Comparison of ENCODE assay signal across 9 cellular contexts in genomic region chr7:47647213-47647985, GRCh38.
A peak's percentile ranks its signal among the peaks of the same experiment; 100 is the strongest.
DNase-seq lines count a peak whose midpoint lies in the region; ATAC-seq lines count a peak whose summit lies in the region.
"Had no signal": no experiment of that assay in that cellular context is flagged by ENCODE, and none has a peak within 500 bp of the region (broad histone marks: within the 10 kb centered on the region; RNA-seq: fewer than 3 reads in every experiment).

No MANE protein-coding gene starts in this region.

- H3K4me1 ChIP-seq in HAP-1 = no peaks in the 10 kb centered on the region
- no peaks in the 10 kb centered on the region for H3K4me1 ChIP-seq in CD4-positive, alpha-beta memory T cell (ENCODE audit: insufficient read depth, low read length)

- H3K9me3 Mint-ChIP-seq in CD4-positive, alpha-beta memory T cell = peaks cover 0 to 22% (median 15%) of the 10 kb centered on the region in 8 donors

- intact Hi-C loops in CD4-positive, alpha-beta memory T cell (cut with micrococcal nuclease) = no loop called here

- H3K27me3 Mint-ChIP-seq in CD4-positive, alpha-beta memory T cell = no peaks in the 10 kb centered on the region

- no peak overlapping the region for H3K27ac ChIP-seq in CD4-positive, alpha-beta memory T cell (ENCODE audit: low read depth, low read length)

- no peak overlapping the region for H3K4me3 ChIP-seq in HAP-1
- H3K4me3 ChIP-seq in CD4-positive, alpha-beta memory T cell (ENCODE audit: low read length in 2 of 2) = no peak overlapping the region
- H3K4me3 ChIP-seq: dorsolateral prefrontal cortex had no signal

- peaks cover 6% of the 10 kb centered on the region for H3K9me3 ChIP-seq in HAP-1
- H3K9me3 ChIP-seq in CD4-positive, alpha-beta memory T cell (ENCODE audit: control insufficient read depth in 1 of 2, low read length in 2 of 2) = no peaks in the 10 kb centered on the region

- CTCF ChIA-PET in CD4-positive, alpha-beta memory T cell (lab: Charles Lee; ENCODE audit: partially characterized antibody) = no interaction called here

- no peaks in the 10 kb centered on the region for H3K4me1 Mint-ChIP-seq in CD4-positive, alpha-beta memory T cell

- H3K27ac Mint-ChIP-seq in CD4-positive, alpha-beta memory T cell = peak overlapping the region in 1 of 7 donors; percentile 75

- in situ Hi-C loops in HAP-1 (cut with MboI; ENCODE audit: low sequenced_read_pairs) = no loop called here

- H3K4me3 Mint-ChIP-seq in CD4-positive, alpha-beta memory T cell = no peak overlapping the region

- POLR2A ChIA-PET in CD4-positive, alpha-beta memory T cell (lab: Charles Lee; ENCODE audit: partially characterized antibody) = no interaction called here

- H3K36me3 ChIP-seq in HAP-1 (replicated peaks) = no peaks in the 10 kb centered on the region
- no peaks in the 10 kb centered on the region for H3K36me3 ChIP-seq in CD4-positive, alpha-beta memory T cell (ENCODE audit: insufficient read depth, low read length)

- ATAC-seq in GM19467 (IDR thresholded peaks at IDR 0.05; ENCODE audit: unreplicated experiment) (peak; percentile 90), left lobe of liver (peak; percentile 67)

- H3K27me3 ChIP-seq in HAP-1 (ENCODE audit: low read depth) = no peaks in the 10 kb centered on the region
- no peaks in the 10 kb centered on the region for H3K27me3 ChIP-seq in CD4-positive, alpha-beta memory T cell (ENCODE audit: insufficient read depth, low read length)
- H3K27me3 ChIP-seq: dorsolateral prefrontal cortex had no signal

- DNase-seq in GDM1 (lab: John Stamatoyannopoulos, UW) (peak; percentile 73), MV-4-11 (lab: John Stamatoyannopoulos, UW) (peak; percentile 25), left lobe of liver (ENCODE audit: low spot score) (no peak), HAP-1 (ENCODE audit: low spot score in 2 of 2) (no peak), hepatic stellate cell (ENCODE audit: low spot score) (no peak), LoVo (ENCODE audit: low spot score) (no peak)
- no peak for DNase-seq in CD4-positive, alpha-beta memory T cell

- no peaks in the 10 kb centered on the region for H3K36me3 Mint-ChIP-seq in CD4-positive, alpha-beta memory T cell

Comparison
In these comparisons a context has a peak if more than half of its experiments do, and no peak if none do; other contexts are left out.
1. DNase-seq: peak in GDM1 (single experiment) and MV-4-11 (single experiment); none in left lobe of liver (single experiment), HAP-1 (0 of 2), hepatic stellate cell (single experiment), LoVo (single experiment) and CD4-positive, alpha-beta memory T cell (0 of 5).